In the genomic region with DNA sequence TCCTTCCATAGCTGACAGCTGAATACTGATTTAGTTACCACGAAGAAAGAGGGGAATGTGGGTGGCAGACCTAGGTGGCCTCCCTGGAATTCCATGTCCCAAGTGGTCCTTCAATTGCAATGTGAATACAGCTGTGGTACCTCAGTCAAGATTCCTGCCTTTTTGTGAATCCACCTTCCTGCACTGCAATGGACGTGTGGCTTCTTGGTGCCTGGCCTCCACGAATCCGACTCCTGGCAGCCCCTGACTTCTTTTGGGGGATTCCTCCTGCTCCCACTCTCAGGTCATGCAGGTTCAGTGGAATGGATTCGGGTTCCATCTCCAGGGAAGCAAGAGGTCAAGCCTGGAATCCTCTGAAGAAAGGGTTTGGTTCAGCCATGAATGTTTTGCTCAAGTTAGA, we compare ENCODE assay signal across 26 cellular contexts.
"Had no signal": no experiment of that assay in that cellular context is flagged by ENCODE, and none has a peak within 500 bp of the region (broad histone marks: within the 10 kb centered on the region; RNA-seq: fewer than 3 reads in every experiment).

No MANE protein-coding gene starts in this region.

- H3K4me3 Mint-ChIP-seq: naive thymus-derived CD8-positive, alpha-beta T cell; stimulated activated naive B cell treated with anti-CD40 and anti-IgM and Interleukin-4, amounts not matched to agents 10 μg/mL and 1 μg/mL and 100 μg/mL, for 72 hours had no signal

- H3K27me3 ChIP-seq: right atrium auricular region, stomach, testis, thyroid gland, transverse colon, upper lobe of left lung had no signal

- H3K9me3 ChIP-seq: lower lobe of right lung, right atrium auricular region, stomach, testis, thyroid gland, transverse colon, upper lobe of left lung had no signal

- H3K4me1 Mint-ChIP-seq: naive thymus-derived CD8-positive, alpha-beta T cell; stimulated activated naive B cell treated with anti-CD40 and anti-IgM and Interleukin-4, amounts not matched to agents 10 μg/mL and 1 μg/mL and 100 μg/mL, for 72 hours had no signal

- H3K27ac ChIP-seq: lower lobe of right lung, parathyroid adenoma, right atrium auricular region, skin epidermis, stomach, testis, thyroid gland, transverse colon, upper lobe of left lung had no signal

- H3K79me2 ChIP-seq: parathyroid adenoma had no signal

- H3K36me3 ChIP-seq: lower lobe of right lung, right atrium auricular region, stomach, thyroid gland, transverse colon, upper lobe of left lung had no signal

- H2AFZ ChIP-seq: parathyroid adenoma had no signal

- H3K4me1 ChIP-seq: lower lobe of right lung, parathyroid adenoma, right atrium auricular region, stomach, testis had no signal

- H3K36me3 Mint-ChIP-seq: naive thymus-derived CD8-positive, alpha-beta T cell; stimulated activated naive B cell treated with anti-CD40 and anti-IgM and Interleukin-4, amounts not matched to agents 10 μg/mL and 1 μg/mL and 100 μg/mL, for 72 hours had no signal

- H3K27me3 Mint-ChIP-seq: stimulated activated naive B cell treated with anti-CD40 and anti-IgM and Interleukin-4, amounts not matched to agents 10 μg/mL and 1 μg/mL and 100 μg/mL, for 72 hours had no signal

- ATAC-seq: left cardiac atrium; left ventricle myocardium superior; lower lobe of right lung; naive thymus-derived CD8-positive, alpha-beta T cell; sciatic nerve; stimulated activated naive B cell treated with anti-CD40 and anti-IgM and Interleukin-4, amounts not matched to agents 10 μg/mL and 1 μg/mL and 100 μg/mL, for 72 hours; stimulated activated naive CD8-positive, alpha-beta T cell treated with anti-CD3 and anti-CD28 coated beads, Interleukin-15, Interleukin-2, amounts not matched to agents 100 U/mL and 50 U/mL, for 24 hours had no signal

- H3K4me3 ChIP-seq: lower lobe of right lung, right atrium auricular region, skin epidermis, stomach, testis, thyroid gland, transverse colon, upper lobe of left lung had no signal

- DNase-seq: hippocampal formation; kidney glomerular epithelial cell; left cardiac atrium; left ventricle myocardium superior; lower lobe of right lung; mammary epithelial cell; mesenchymal stem cell; naive thymus-derived CD8-positive, alpha-beta T cell; nucleus accumbens; stimulated activated CD4-positive, alpha-beta T cell treated with anti-CD3 and anti-CD28 coated beads, Interleukin-12 subunit alpha, Interleukin-12 subunit beta, amount 100 ng/mL, for 4 hours; stimulated activated CD4-positive, alpha-beta T cell treated with anti-CD3 and anti-CD28 coated beads, Interleukin-15, amount 100 ng/mL, for 24 hours; stimulated activated CD4-positive, alpha-beta T cell treated with anti-CD3 and anti-CD28 coated beads, Interleukin-2, amount 100 ng/mL, for 24 hours; stimulated activated CD4-positive, alpha-beta T cell treated with anti-CD3 and anti-CD28 coated beads, Interleukin-4, amount 100 ng/mL, for 1 hour; stimulated activated naive B cell treated with anti-CD40 and anti-IgM and Interleukin-4, amounts not matched to agents 10 μg/mL and 1 μg/mL and 100 μg/mL, for 72 hours; stimulated activated naive CD8-positive, alpha-beta T cell treated with anti-CD3 and anti-CD28 coated beads, Interleukin-15, Interleukin-2, amounts not matched to agents 100 U/mL and 50 U/mL, for 24 hours; thyroid gland; upper lobe of left lung had no signal

- H3K27ac Mint-ChIP-seq: naive thymus-derived CD8-positive, alpha-beta T cell; stimulated activated naive B cell treated with anti-CD40 and anti-IgM and Interleukin-4, amounts not matched to agents 10 μg/mL and 1 μg/mL and 100 μg/mL, for 72 hours had no signal

- FAIRE-seq: keratinocyte, urothelium cell line had no signal

- H3K9ac ChIP-seq: parathyroid adenoma had no signal
